Comparison of ENCODE assay signal across 7 cellular contexts in genomic region chr2:29824145-29824544, GRCh38.
A peak's percentile ranks its signal among the peaks of the same experiment; 100 is the strongest.
DNase-seq lines count a peak whose midpoint lies in the region; ATAC-seq and TF ChIP-seq lines count a peak whose summit lies in the region.
"Not testable (repeated sequence)": the region's sequence is repeated elsewhere in the genome, so short reads cannot be mapped to it uniquely, and the experiment has no call there.

No MANE protein-coding gene starts in this region.

- CTCF ChIA-PET in IMR-90 (lab: Yijun Ruan, JAX): not testable (repeated sequence)

- H3K18ac ChIP-seq in IMR-90 (ENCODE audit: low read depth, low read length): not testable (repeated sequence)
- peak overlapping the region; percentile 29 for H3K18ac ChIP-seq in neuronal stem cell (ENCODE audit: low read length)

- H4K5ac ChIP-seq in IMR-90 (ENCODE audit: low read depth, low read length): not testable (repeated sequence)

- H3K9me1 ChIP-seq in IMR-90 (ENCODE audit: insufficient read depth, low read length): not testable (repeated sequence)

- BruUV-seq in IMR-90 (replicated peaks; lab: Mats Ljungman, UMichigan): not testable (repeated sequence)

- not testable (repeated sequence) for H2BK12ac ChIP-seq in neuronal stem cell (ENCODE audit: low read length)

- not testable (repeated sequence) for H3K4me1 ChIP-seq in IMR-90 (ENCODE audit: control insufficient read depth, insufficient read depth, low read length); foreskin keratinocyte; neuronal stem cell (ENCODE audit: control insufficient read depth in 2 of 2, insufficient read depth in 1 of 2, low read depth in 1 of 2, low read length in 2 of 2)

- 0 out of 2 replicates have a peak, but pooled peaks have one; percentile 21 for TF ChIP-seq RAD21 in IMR-90 (IDR thresholded peaks at IDR 0.05; ENCODE audit: low read length)

- TF ChIP-seq POLR2A in IMR-90 (IDR thresholded peaks at IDR 0.05; ENCODE audit: low read depth, low read length): not testable (repeated sequence)

- H3K14ac ChIP-seq in IMR-90 (replicated peaks; ENCODE audit: low read depth, low read length); neuronal stem cell (ENCODE audit: low read length): not testable (repeated sequence)

- TF ChIP-seq CTCF in AG10803 (conservative IDR thresholded peaks at IDR 0.05; ENCODE audit: low read length) (peak; percentile 18; the same call in 1 of the 2 replicates), GM13976 (IDR thresholded peaks at IDR 0.05; ENCODE audit: borderline replicate concordance, control extremely low read depth, extremely low read depth, insufficient read depth, missing control alignments) (peak; percentile 14), IMR-90 (conservative IDR thresholded peaks at IDR 0.05; ENCODE audit: low read depth, low read length) (0 out of 2 replicates have a peak, but pooled peaks have one; percentile 23), WERI-Rb-1 (IDR thresholded peaks at IDR 0.05; ENCODE audit: low read depth, low read length) (0 out of 2 replicates have a peak, but pooled peaks have one; percentile 36), choroid plexus epithelial cell (conservative IDR thresholded peaks at IDR 0.05; ENCODE audit: low read depth, low read length) (peak; percentile 43), foreskin keratinocyte (conservative IDR thresholded peaks at IDR 0.05) (peak; percentile 58)

- not testable (repeated sequence) for H2BK120ac ChIP-seq in IMR-90 (ENCODE audit: low read depth, low read length); neuronal stem cell (ENCODE audit: low read depth, low read length)

- H4K91ac ChIP-seq in IMR-90 (ENCODE audit: insufficient read depth, low read depth, low read length); neuronal stem cell (ENCODE audit: low read depth, low read length, poor library complexity): not testable (repeated sequence)

- H3K9me3 ChIP-seq in IMR-90 (ENCODE audit: control insufficient read depth, insufficient read depth, low read length): not testable (repeated sequence)
- H3K9me3 ChIP-seq in WERI-Rb-1 (ENCODE audit: severe bottlenecking): peaks cover 13% of the 10 kb centered on the region
- H3K9me3 ChIP-seq in neuronal stem cell (replicated peaks in 1 of 2; ENCODE audit: control insufficient read depth in 2 of 2, insufficient read depth in 1 of 2, low read depth in 1 of 2, low read length in 2 of 2): peaks cover 0 to 29% of the 10 kb centered on the region in 2 donors

- dilution Hi-C loops in IMR-90 (cut with HindIII; ENCODE audit: low sequenced_read_pairs, unreplicated experiment): not testable (repeated sequence)

- H3K79me1 ChIP-seq in IMR-90 (ENCODE audit: low read depth in 1 of 2, low read length in 2 of 2); neuronal stem cell (ENCODE audit: low read depth, low read length): not testable (repeated sequence)

- H3K23ac ChIP-seq in IMR-90 (ENCODE audit: low read depth, low read length); neuronal stem cell (ENCODE audit: low read depth, low read length, poor library complexity): not testable (repeated sequence)

- not testable (repeated sequence) for H3K9ac ChIP-seq in IMR-90 (ENCODE audit: low read depth, low read length); neuronal stem cell (ENCODE audit: low read depth, low read length, poor library complexity)

- in situ Hi-C loops in GM13976 (cut with MboI; ENCODE audit: low sequenced_read_pairs, unreplicated experiment); IMR-90 (cut with MboI; ENCODE audit: low sequenced_read_pairs): not testable (repeated sequence)

- not testable (repeated sequence) for H2AK5ac ChIP-seq in IMR-90 (ENCODE audit: low read depth, low read length); neuronal stem cell (ENCODE audit: low read depth, low read length)

- not testable (repeated sequence) for H4K8ac ChIP-seq in IMR-90 (ENCODE audit: low read depth in 2 of 2, low read length in 2 of 2); neuronal stem cell (ENCODE audit: low read depth, low read length)

- H3K27me3 ChIP-seq in IMR-90 (ENCODE audit: control insufficient read depth, insufficient read depth, low read length); WERI-Rb-1 (ENCODE audit: insufficient read depth, low read depth, severe bottlenecking); neuronal stem cell (ENCODE audit: control insufficient read depth in 3 of 3, insufficient read depth in 3 of 3, low read depth in 1 of 3, low read length in 3 of 3): not testable (repeated sequence)
- peaks cover 29% of the 10 kb centered on the region for H3K27me3 ChIP-seq in foreskin keratinocyte

- ATAC-seq in IMR-90 (ENCODE audit: low read depth); foreskin keratinocyte: not testable (repeated sequence)

- intact Hi-C loops in IMR-90 (cut with micrococcal nuclease): not testable (repeated sequence)

- H3K36me3 ChIP-seq in IMR-90 (ENCODE audit: control insufficient read depth, insufficient read depth, low read length); WERI-Rb-1; neuronal stem cell (replicated peaks in 1 of 2; ENCODE audit: control insufficient read depth in 2 of 2, insufficient read depth in 2 of 2, low read length in 2 of 2): not testable (repeated sequence)

- H2AFZ ChIP-seq in IMR-90 (replicated peaks; ENCODE audit: low read length, poor library complexity); neuronal stem cell (ENCODE audit: low read length): not testable (repeated sequence)

- H3K4me3 ChIP-seq in AG10803 (ENCODE audit: low read length); IMR-90 (ENCODE audit: insufficient read depth, low read depth, low read length); WERI-Rb-1 (ENCODE audit: low read depth, low read length); choroid plexus epithelial cell (ENCODE audit: low read depth, low read length); neuronal stem cell (ENCODE audit: low read length in 2 of 2): not testable (repeated sequence)

- H2BK5ac ChIP-seq in IMR-90 (ENCODE audit: low read depth, low read length, poor library complexity, severe bottlenecking); neuronal stem cell (ENCODE audit: low read length): not testable (repeated sequence)

- H3K4me2 ChIP-seq in IMR-90 (ENCODE audit: low read depth, low read length); neuronal stem cell (ENCODE audit: insufficient read depth, low read length, poor library complexity, severe bottlenecking): not testable (repeated sequence)

- not testable (repeated sequence) for DNase-seq in AG10803 (ENCODE audit: low read depth); GM13976 (ENCODE audit: low spot score); IMR-90; choroid plexus epithelial cell (ENCODE audit: low read depth); foreskin keratinocyte; neuronal stem cell (ENCODE audit: low spot score)
- peak; percentile 21 for DNase-seq in WERI-Rb-1

- H2BK20ac ChIP-seq in IMR-90 (ENCODE audit: low read depth, low read length): not testable (repeated sequence)

- WGBS in IMR-90 (ENCODE audit: extremely low coverage in 2 of 2, insufficient read length in 1 of 2), 2 experiments: 0% methylated on average over 1 of the region's 1 CpG; no CpG with 5 or more reads in 1 of the 2 experiments
- no CpG with 5 or more reads among the region's 1 CpG for WGBS in neuronal stem cell (ENCODE audit: extremely low coverage in 2 of 2, insufficient read length in 2 of 2, insufficient replicate concordance in 1 of 2), 2 donors

- not testable (repeated sequence) for H2BK15ac ChIP-seq in IMR-90 (ENCODE audit: low read depth, low read length); neuronal stem cell (ENCODE audit: low read length)

- not testable (repeated sequence) for H4K20me1 ChIP-seq in IMR-90 (ENCODE audit: insufficient read depth, low read length)

- POLR2A ChIA-PET in IMR-90 (lab: Charles Lee; ENCODE audit: unreplicated experiment): not testable (repeated sequence)

- not testable (repeated sequence) for H3K4ac ChIP-seq in IMR-90 (ENCODE audit: low read depth, low read length); neuronal stem cell (ENCODE audit: low read length)

- H3K56ac ChIP-seq in IMR-90 (ENCODE audit: extremely low read depth, insufficient read depth, low read length): not testable (repeated sequence)

- H2AK9ac ChIP-seq in IMR-90 (replicated peaks; ENCODE audit: low read depth, low read length, poor library complexity): not testable (repeated sequence)

- H3K27ac ChIP-seq in IMR-90 (ENCODE audit: insufficient read depth, low read length); WERI-Rb-1; foreskin keratinocyte; neuronal stem cell (replicated peaks; ENCODE audit: low read length): not testable (repeated sequence)
